8 cellular contexts compared by ENCODE assay signal in the genomic region with DNA sequence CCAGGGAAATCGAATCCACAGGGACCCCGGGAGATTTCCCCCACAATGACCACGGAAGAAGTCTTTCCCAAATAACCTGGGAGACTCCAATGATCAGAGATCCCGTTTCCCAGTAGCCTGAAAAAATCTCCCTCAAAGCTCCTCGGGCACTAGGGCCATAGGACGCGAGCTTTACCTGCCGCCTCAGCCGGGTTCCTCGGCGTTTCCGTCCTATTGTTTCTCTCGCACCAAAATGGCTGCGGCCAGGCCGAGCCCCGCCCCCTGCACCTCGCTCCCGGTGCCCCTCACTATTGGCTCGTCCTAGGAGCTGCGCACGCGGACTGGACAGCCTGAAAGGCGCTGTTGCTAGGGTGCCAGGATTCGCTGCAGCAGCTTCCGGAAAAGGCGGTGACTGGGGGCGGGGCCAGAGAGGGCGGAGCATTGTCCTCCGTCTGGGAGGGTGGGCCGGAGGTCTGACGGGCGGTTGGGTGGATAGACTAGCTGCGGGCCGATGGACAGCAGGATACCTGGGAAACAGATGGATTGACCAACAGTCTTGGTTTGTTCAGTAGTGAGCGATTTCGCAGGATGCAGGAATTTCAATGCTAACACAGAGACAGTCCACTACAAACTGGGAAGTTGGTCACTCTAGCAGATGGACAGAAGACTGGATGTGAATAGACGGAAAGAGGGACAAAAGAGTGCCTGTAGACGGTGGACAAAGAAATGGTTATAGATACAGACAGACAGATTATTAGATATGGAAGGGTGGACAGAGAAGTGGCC.
DNase-seq lines count a peak whose midpoint lies in the region; ATAC-seq and TF ChIP-seq lines count a peak whose summit lies in the region.

A gene with protein sequence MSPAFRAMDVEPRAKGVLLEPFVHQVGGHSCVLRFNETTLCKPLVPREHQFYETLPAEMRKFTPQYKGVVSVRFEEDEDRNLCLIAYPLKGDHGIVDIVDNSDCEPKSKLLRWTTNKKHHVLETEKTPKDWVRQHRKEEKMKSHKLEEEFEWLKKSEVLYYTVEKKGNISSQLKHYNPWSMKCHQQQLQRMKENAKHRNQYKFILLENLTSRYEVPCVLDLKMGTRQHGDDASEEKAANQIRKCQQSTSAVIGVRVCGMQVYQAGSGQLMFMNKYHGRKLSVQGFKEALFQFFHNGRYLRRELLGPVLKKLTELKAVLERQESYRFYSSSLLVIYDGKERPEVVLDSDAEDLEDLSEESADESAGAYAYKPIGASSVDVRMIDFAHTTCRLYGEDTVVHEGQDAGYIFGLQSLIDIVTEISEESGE (minus strand): TSS at position 240 of the 765 bp plus-strand sequence. CDS start 21,930 bp downstream, outside the sequence.

- DNase-seq in AG09309 (ENCODE audit: low read depth) (peak; percentile 87), NCI-H446 (lab: John Stamatoyannopoulos, UW) (peak; percentile 89 to 96), iris pigment epithelial cell (ENCODE audit: low read depth) (peak; percentile 98)
- DNase-seq in activated CD4-positive, CD25-positive, alpha-beta regulatory T cell treated with anti-CD3 and anti-CD28 coated beads, Interleukin-2, amount 50 U/mL, for 16 hours (ENCODE audit: low read depth, low spot score), result peak; percentile 99
- peak; percentile 97 to 98 for DNase-seq in central memory CD8-positive, alpha-beta T cell (ENCODE audit: low spot score in 2 of 2)
- DNase-seq in stimulated activated CD4-positive, alpha-beta T cell treated with anti-CD3 and anti-CD28 coated beads, Interleukin-12 subunit alpha, Interleukin-12 subunit beta, amount 100 ng/mL, for 4 hours, result peak; percentile 99

- TF ChIP-seq CTCF in AG09309 (IDR thresholded peaks at IDR 0.05; ENCODE audit: control insufficient read depth, insufficient read depth, low read depth, low read length, missing control alignments), result no peak

- H3K4me3 ChIP-seq in AG09309 (ENCODE audit: control insufficient read depth, low read depth, low read length), result peak within 1 kb of the TSS; percentile 87

- ATAC-seq in GM19025 (IDR thresholded peaks at IDR 0.05; ENCODE audit: low read depth, unreplicated experiment) (peak; percentile 96), HG03342 (IDR thresholded peaks at IDR 0.05; ENCODE audit: unreplicated experiment) (peak; percentile 97)
- ATAC-seq in central memory CD8-positive, alpha-beta T cell (replicated peaks; ENCODE audit: extremely low read depth, poor library complexity, severe bottlenecking), result peak; percentile 100

- peaks cover 27% of the 10 kb centered on the region for H3K36me3 Mint-ChIP-seq in central memory CD8-positive, alpha-beta T cell (ENCODE audit: insufficient read depth)

- H3K9me3 Mint-ChIP-seq in central memory CD8-positive, alpha-beta T cell, result no peaks in the 10 kb centered on the region

- no peaks in the 10 kb centered on the region for H3K27me3 Mint-ChIP-seq in central memory CD8-positive, alpha-beta T cell

- H3K4me3 Mint-ChIP-seq in central memory CD8-positive, alpha-beta T cell, result peak within 1 kb of the TSS; percentile 96

- peak within 1 kb of the TSS; percentile 94 for H3K27ac Mint-ChIP-seq in central memory CD8-positive, alpha-beta T cell (ENCODE audit: low read depth)

- peaks cover 39% of the 10 kb centered on the region for H3K4me1 Mint-ChIP-seq in central memory CD8-positive, alpha-beta T cell

Comparison
In these comparisons a context has a peak if more than half of its experiments do, and no peak if none do; other contexts are left out.
1. Peak in every context shown above with its lines: DNase-seq, ATAC-seq and H3K4me3 ChIP-seq.